Comparison of ENCODE assay signal across 1 cellular context in genomic region chr1:187228790-187229189, GRCh38.
TF ChIP-seq lines count a peak whose summit lies in the region.

No MANE protein-coding gene starts in this region.

TF ChIP-seq in HepG2, 621 proteins besides CTCF, POLR2A, EP300 and RAD21 (continued from another document):
- TF ChIP-seq, protein P1, sequence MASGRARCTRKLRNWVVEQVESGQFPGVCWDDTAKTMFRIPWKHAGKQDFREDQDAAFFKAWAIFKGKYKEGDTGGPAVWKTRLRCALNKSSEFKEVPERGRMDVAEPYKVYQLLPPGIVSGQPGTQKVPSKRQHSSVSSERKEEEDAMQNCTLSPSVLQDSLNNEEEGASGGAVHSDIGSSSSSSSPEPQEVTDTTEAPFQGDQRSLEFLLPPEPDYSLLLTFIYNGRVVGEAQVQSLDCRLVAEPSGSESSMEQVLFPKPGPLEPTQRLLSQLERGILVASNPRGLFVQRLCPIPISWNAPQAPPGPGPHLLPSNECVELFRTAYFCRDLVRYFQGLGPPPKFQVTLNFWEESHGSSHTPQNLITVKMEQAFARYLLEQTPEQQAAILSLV (CRISPR knock-in tag; IDR thresholded peaks at IDR 0.05; ENCODE audit: borderline replicate concordance), result no peak
- TF ChIP-seq ZNF337 (CRISPR knock-in tag; IDR thresholded peaks at IDR 0.05; ENCODE audit: borderline replicate concordance, low read depth) (no peak), ZNF776 (CRISPR knock-in tag; IDR thresholded peaks at IDR 0.05) (no peak), NR2F2 (IDR thresholded peaks at IDR 0.05; ENCODE audit: borderline replicate concordance, low read depth) (no peak), ZNF75D (CRISPR knock-in tag; IDR thresholded peaks at IDR 0.05; ENCODE audit: borderline replicate concordance) (no peak), FIP1L1 (IDR thresholded peaks at IDR 0.05; ENCODE audit: borderline replicate concordance, insufficient read depth, low read depth, low read length) (no peak)
